Comparison of ENCODE assay signal across 11 cellular contexts in the genomic region with DNA sequence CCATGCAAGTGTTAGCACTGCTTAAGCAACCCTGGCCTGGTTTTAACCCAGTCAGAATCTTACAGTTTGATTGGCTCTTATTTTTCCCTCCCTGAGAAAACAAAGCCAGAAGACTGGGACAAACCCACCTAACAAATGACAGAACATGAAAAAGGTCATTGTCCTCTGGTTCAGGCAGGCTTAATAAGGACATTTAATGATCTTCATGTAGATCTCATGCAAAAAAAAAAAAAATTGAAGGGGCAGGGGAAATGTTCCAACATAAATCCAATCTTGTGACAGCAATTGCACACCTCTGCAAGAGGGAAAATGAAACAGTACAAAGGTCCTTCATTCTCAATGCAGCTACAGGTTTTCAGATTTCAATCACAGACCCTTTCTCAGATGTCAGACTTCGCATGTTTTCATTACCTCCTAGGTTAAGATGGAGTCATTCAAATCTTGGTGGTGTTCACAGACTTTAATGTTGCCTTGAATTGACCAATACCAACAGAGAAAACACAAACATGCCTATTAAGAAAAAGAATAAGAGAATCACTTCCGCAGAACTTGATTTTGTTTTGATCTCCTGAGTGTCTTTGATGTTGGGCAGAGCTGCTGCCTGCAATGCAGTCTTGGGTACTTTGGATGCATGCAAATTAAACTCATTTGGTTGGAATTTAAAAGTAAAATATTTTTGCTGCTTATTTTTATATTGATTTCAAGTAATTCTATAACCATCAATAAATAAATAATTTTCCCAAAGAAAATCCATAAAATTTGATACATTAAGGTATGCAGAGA.
"Had no signal": no experiment of that assay in that cellular context is flagged by ENCODE, and none has a peak within 500 bp of the region (broad histone marks: within the 10 kb centered on the region; RNA-seq: fewer than 3 reads in every experiment).

No MANE protein-coding gene starts in this region.

- H3K27ac ChIP-seq: heart right ventricle, left lung, pancreas, thyroid gland, uterus had no signal

- H3K36me3 ChIP-seq: heart right ventricle, left lung, pancreas, thyroid gland, uterus had no signal

- H3K9me3 Mint-ChIP-seq: activated B cell treated with CpG ODN at 0.5 μM for 24 hours; T-helper 1 cell treated with Interleukin-12 subunit alpha and Interleukin-12 subunit beta and Interleukin-4 antibody, amounts not matched to agents 30 μg/mL and 1 μg/mL, for 36 hours had no signal

- H3K4me3 ChIP-seq: heart right ventricle, left lung, pancreas, thyroid gland, uterus had no signal

- H3K27ac Mint-ChIP-seq: activated B cell treated with CpG ODN at 0.5 μM for 24 hours; activated CD4-positive, alpha-beta T cell treated with anti-CD3 and anti-CD28 coated beads, Interleukin-2, amount 10 ng/mL, durations not matched to agents 24 days and 14 days; activated naive CD8-positive, alpha-beta T cell treated with anti-CD3 and anti-CD28 coated beads, Interleukin-2, amount 10 ng/mL, durations not matched to agents 7 days and 5 days; T-helper 1 cell treated with Interleukin-12 subunit alpha and Interleukin-12 subunit beta and Interleukin-4 antibody, amounts not matched to agents 30 μg/mL and 1 μg/mL, for 36 hours had no signal

- H3K9me3 ChIP-seq: left lung, pancreas, thyroid gland, uterus had no signal

- H3K27me3 Mint-ChIP-seq: activated naive CD8-positive, alpha-beta T cell treated with anti-CD3 and anti-CD28 coated beads, Interleukin-2, amount 10 ng/mL, durations not matched to agents 7 days and 5 days had no signal

- H3K4me1 Mint-ChIP-seq: activated B cell treated with CpG ODN at 0.5 μM for 24 hours, nephron had no signal

- DNase-seq: activated B cell treated with CpG ODN at 0.5 μM for 24 hours; activated CD4-positive, alpha-beta T cell treated with anti-CD3 and anti-CD28 coated beads, Interleukin-2, amount 10 ng/mL, durations not matched to agents 24 days and 14 days; activated naive CD8-positive, alpha-beta T cell treated with anti-CD3 and anti-CD28 coated beads, Interleukin-2, amount 10 ng/mL, durations not matched to agents 7 days and 5 days; aorta; heart right ventricle; left lung; pancreas; thyroid gland; uterus had no signal

- H3K4me3 Mint-ChIP-seq: activated B cell treated with CpG ODN at 0.5 μM for 24 hours; activated CD4-positive, alpha-beta T cell treated with anti-CD3 and anti-CD28 coated beads, Interleukin-2, amount 10 ng/mL, durations not matched to agents 24 days and 14 days; activated naive CD8-positive, alpha-beta T cell treated with anti-CD3 and anti-CD28 coated beads, Interleukin-2, amount 10 ng/mL, durations not matched to agents 7 days and 5 days; nephron; T-helper 1 cell treated with Interleukin-12 subunit alpha and Interleukin-12 subunit beta and Interleukin-4 antibody, amounts not matched to agents 30 μg/mL and 1 μg/mL, for 36 hours had no signal

- H3K4me1 ChIP-seq: heart right ventricle, left lung, pancreas, thyroid gland, uterus had no signal

- H3K27me3 ChIP-seq: heart right ventricle, left lung, pancreas, thyroid gland, uterus had no signal
